ENCODE assay signal across 8 cellular contexts in the genomic region with DNA sequence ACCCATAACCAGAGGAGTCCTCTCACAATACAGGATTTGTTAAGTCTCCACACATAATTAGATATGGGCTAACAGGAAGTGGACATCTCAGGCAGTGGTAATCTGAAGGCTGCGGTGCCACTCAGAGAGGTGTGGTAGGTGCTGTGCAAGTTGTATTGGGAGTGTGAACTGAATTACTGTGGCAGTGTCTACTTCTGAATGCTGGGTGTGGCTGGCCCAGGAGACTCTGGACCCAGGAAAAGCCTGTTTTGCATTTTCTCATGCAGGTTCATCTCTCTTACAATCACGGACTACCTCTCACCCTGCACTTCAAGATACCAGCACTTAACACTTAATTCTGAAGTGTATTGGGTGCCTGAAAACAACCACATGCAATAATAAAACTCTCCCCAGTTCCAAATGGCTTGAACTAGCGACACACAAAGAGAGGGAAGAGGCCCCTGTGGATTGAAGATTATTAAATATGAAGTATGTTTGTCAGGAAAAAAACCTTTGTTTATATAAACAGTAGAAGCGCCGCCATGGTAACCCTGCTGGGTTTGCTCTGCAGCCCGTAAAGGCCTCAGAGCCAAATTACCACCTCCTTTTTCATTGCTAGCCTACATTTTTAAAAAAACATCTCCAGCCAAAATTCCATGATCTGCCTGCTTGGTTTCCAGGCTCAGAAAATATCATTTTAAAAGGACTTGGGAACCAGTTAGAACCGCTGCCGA.
DNase-seq lines count a peak whose midpoint lies in the region; ATAC-seq and TF ChIP-seq lines count a peak whose summit lies in the region.

No MANE protein-coding gene starts in this region.

- no peak for TF ChIP-seq EP300 in stomach (IDR thresholded peaks at IDR 0.05)

- H3K9ac ChIP-seq in HUES6 (ENCODE audit: low read length), result no peak overlapping the region

- peaks cover 3% of the 10 kb centered on the region for H3K9me3 Mint-ChIP-seq in activated T-cell treated with anti-CD3 and anti-CD28 coated beads, Interleukin-2, amount 50 U/mL, for 24 hours
- H3K9me3 Mint-ChIP-seq in stimulated activated naive CD8-positive, alpha-beta T cell treated with anti-CD3 and anti-CD28 coated beads, Interleukin-15, amount 100 ng/mL, for 72 hours, result peaks cover 0 to 7% of the 10 kb centered on the region in 2 donors

- H3K27ac Mint-ChIP-seq in activated T-cell treated with anti-CD3 and anti-CD28 coated beads, Interleukin-2, amount 50 U/mL, for 24 hours, result no peak overlapping the region
- no peak overlapping the region for H3K27ac Mint-ChIP-seq in stimulated activated naive CD8-positive, alpha-beta T cell treated with anti-CD3 and anti-CD28 coated beads, Interleukin-15, amount 100 ng/mL, for 72 hours

- H3K4me1 ChIP-seq in HUES6 (ENCODE audit: control insufficient read depth, insufficient read depth, low read length) (peaks cover 27% of the 10 kb centered on the region), right cardiac atrium (ENCODE audit: control insufficient read depth, insufficient read depth, low read length) (peaks cover 6% of the 10 kb centered on the region), stomach (peaks cover 29 to 59% (median 50%) of the 10 kb centered on the region in 4 donors)

- POLR2A ChIA-PET in GM10248 (lab: Yijun Ruan, JAX), result interaction anchor here (0.7 kb wide), 1 partner anchor 1918 kb away, joined by 3 read pairs; no protein-coding TSS in a partner anchor

- intact Hi-C loops in right cardiac atrium (cut with DNase I), result loop anchor here (5.0 to 10.0 kb wide), 5 partner anchors 277 to 367 kb away; a partner anchor contains a TSS
- intact Hi-C loops in stomach (cut with DNase I; ENCODE audit: low total_unique reads), result loop anchor here (5.0 kb wide), 1 partner anchor 282 kb away; no protein-coding TSS in a partner anchor

- ATAC-seq in right cardiac atrium, result peak in 1 of 2 donors; percentile 38
- no peak for ATAC-seq in stimulated activated naive CD8-positive, alpha-beta T cell treated with anti-CD3 and anti-CD28 coated beads, Interleukin-15, amount 100 ng/mL, for 72 hours

- no peaks in the 10 kb centered on the region for H3K36me3 ChIP-seq in HUES6 (ENCODE audit: control insufficient read depth, insufficient read depth, low read length)
- H3K36me3 ChIP-seq in stomach, result peaks cover 0 to 5% (median 0%) of the 10 kb centered on the region in 4 donors

- H3K9me3 ChIP-seq in HUES6 (ENCODE audit: control insufficient read depth, insufficient read depth, low read depth, low read length), result peaks cover 5% of the 10 kb centered on the region
- H3K9me3 ChIP-seq in right cardiac atrium (ENCODE audit: control insufficient read depth, low read length), result no peaks in the 10 kb centered on the region
- H3K9me3 ChIP-seq in stomach, result peaks cover 0 to 5% (median 0%) of the 10 kb centered on the region in 4 donors

- TF ChIP-seq POLR2A in stomach (IDR thresholded peaks at IDR 0.05), result no peak

- peaks cover 5% of the 10 kb centered on the region for H3K36me3 Mint-ChIP-seq in activated T-cell treated with anti-CD3 and anti-CD28 coated beads, Interleukin-2, amount 50 U/mL, for 24 hours (ENCODE audit: low read depth)

- H3K4me3 ChIP-seq in HUES6 (ENCODE audit: low read depth, low read length), result no peak overlapping the region
- H3K4me3 ChIP-seq in right cardiac atrium (ENCODE audit: low read length), result no peak overlapping the region
- H3K4me3 ChIP-seq in stomach, result no peak overlapping the region

- 33% methylated on average over 8 of the region's 8 CpGs for WGBS in right cardiac atrium
- WGBS in stomach, 5 donors, result 19 to 28% (median 22%) methylated on average over 8 of the region's 8 CpGs

- H3K27ac ChIP-seq in HUES6 (ENCODE audit: low read depth, low read length) (peak overlapping the region; percentile 36; the same call in 1 of the 2 replicates), VCaP (peak overlapping the region; percentile 98), right cardiac atrium (ENCODE audit: low read length) (peak overlapping the region; percentile 83), stomach (peak overlapping the region; percentile 26 to 74 (median 70))

- H3K27me3 ChIP-seq in HUES6 (ENCODE audit: control insufficient read depth, insufficient read depth, low read length) (peaks cover 17% of the 10 kb centered on the region), right cardiac atrium (ENCODE audit: control insufficient read depth, insufficient read depth) (no peaks in the 10 kb centered on the region), stomach (peaks cover 0 to 25% (median 6%) of the 10 kb centered on the region in 3 donors)

- H3K4me3 Mint-ChIP-seq in activated T-cell treated with anti-CD3 and anti-CD28 coated beads, Interleukin-2, amount 50 U/mL, for 24 hours, result no peak overlapping the region
- no peak overlapping the region for H3K4me3 Mint-ChIP-seq in stimulated activated naive CD8-positive, alpha-beta T cell treated with anti-CD3 and anti-CD28 coated beads, Interleukin-15, amount 100 ng/mL, for 72 hours

- H3K27me3 Mint-ChIP-seq in activated T-cell treated with anti-CD3 and anti-CD28 coated beads, Interleukin-2, amount 50 U/mL, for 24 hours, result peaks cover 26% of the 10 kb centered on the region
- H3K27me3 Mint-ChIP-seq in stimulated activated naive CD8-positive, alpha-beta T cell treated with anti-CD3 and anti-CD28 coated beads, Interleukin-15, amount 100 ng/mL, for 72 hours, result peaks cover 27% of the 10 kb centered on the region

- H3K4me1 Mint-ChIP-seq in activated T-cell treated with anti-CD3 and anti-CD28 coated beads, Interleukin-2, amount 50 U/mL, for 24 hours (ENCODE audit: low read depth), result peaks cover 19% of the 10 kb centered on the region
- H3K4me1 Mint-ChIP-seq in stimulated activated naive CD8-positive, alpha-beta T cell treated with anti-CD3 and anti-CD28 coated beads, Interleukin-15, amount 100 ng/mL, for 72 hours, result peaks cover 21% of the 10 kb centered on the region

- CTCF ChIA-PET in GM10248 (lab: Yijun Ruan, JAX), result interaction anchor here (1.1 to 5.5 kb wide), 3 partner anchors 9 to 365 kb away, joined by 3 to 38 read pairs (median 17); no protein-coding TSS in a partner anchor

- DNase-seq in right cardiac atrium, result peak; percentile 64 to 88 (median 84)
- DNase-seq in stomach, result no peak
- DNase-seq in activated T-cell treated with anti-CD3 and anti-CD28 coated beads, Interleukin-2, amount 50 U/mL, for 24 hours, result no peak
- no peak for DNase-seq in GM10248 (ENCODE audit: extremely low spot score)
- no peak for DNase-seq in stimulated activated naive CD8-positive, alpha-beta T cell treated with anti-CD3 and anti-CD28 coated beads, Interleukin-15, amount 100 ng/mL, for 72 hours
- no peak for DNase-seq in stimulated activated CD4-positive, alpha-beta T cell treated with anti-CD3 and anti-CD28 coated beads, Interleukin-12 subunit alpha, Interleukin-12 subunit beta, amount 100 ng/mL, for 4 hours

- no peak for TF ChIP-seq CTCF in VCaP (conservative IDR thresholded peaks at IDR 0.05)
- no peak for TF ChIP-seq CTCF in stomach (IDR thresholded peaks at IDR 0.05)
- TF ChIP-seq CTCF in GM10248 (IDR thresholded peaks at IDR 0.05; ENCODE audit: control extremely low read depth, extremely low read depth, low read depth, missing control alignments), result no peak

Comparison
In these comparisons a context has a peak if more than half of its experiments do, and no peak if none do; other contexts are left out.
1. H3K27ac ChIP-seq: peak in every context shown above with its lines; median percentile 98 in VCaP; 83 in right cardiac atrium; 70 in stomach; 36 in HUES6.
2. DNase-seq: peak in right cardiac atrium (3 of 3); none in stomach (single experiment), activated T-cell treated with anti-CD3 and anti-CD28 coated beads, Interleukin-2, amount 50 U/mL, for 24 hours (single experiment), GM10248 (single experiment), stimulated activated naive CD8-positive, alpha-beta T cell treated with anti-CD3 and anti-CD28 coated beads, Interleukin-15, amount 100 ng/mL, for 72 hours (0 of 2) and stimulated activated CD4-positive, alpha-beta T cell treated with anti-CD3 and anti-CD28 coated beads, Interleukin-12 subunit alpha, Interleukin-12 subunit beta, amount 100 ng/mL, for 4 hours (single experiment).